ENCODE assay signal across 8 cellular contexts in the genomic region with DNA sequence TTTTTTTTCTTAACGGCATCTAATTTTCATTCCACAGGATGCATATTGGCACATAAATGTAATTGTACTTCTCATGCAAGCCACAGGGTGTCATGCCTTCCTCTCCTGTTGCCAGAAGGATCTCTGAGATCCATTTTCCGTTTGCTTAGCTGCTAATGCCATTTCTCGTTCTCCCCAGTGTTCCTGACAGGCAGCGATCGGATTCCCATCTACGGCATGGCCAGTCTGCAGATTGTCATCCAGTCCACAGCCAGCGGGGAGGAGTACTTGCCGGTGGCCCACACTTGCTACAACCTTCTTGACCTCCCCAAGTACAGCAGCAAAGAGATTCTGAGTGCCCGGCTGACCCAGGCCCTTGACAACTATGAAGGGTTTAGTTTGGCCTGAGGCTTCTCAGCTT. TPM values are rescaled to one million over a fixed set of nuclear protein-coding genes. Genes with fewer than 3 reads are reported as not detected.
A peak's percentile ranks its signal among the peaks of the same experiment; 100 is the strongest.
DNase-seq lines count a peak whose midpoint lies in the region; ATAC-seq and TF ChIP-seq lines count a peak whose summit lies in the region.

No MANE protein-coding gene starts in this region.

- H3K27me3 ChIP-seq in A673 (replicated peaks; ENCODE audit: insufficient read depth, low read depth, low read length, poor library complexity): no peaks in the 10 kb centered on the region
- no peaks in the 10 kb centered on the region for H3K27me3 ChIP-seq in stomach

- intact Hi-C loops in A673 (cut with micrococcal nuclease; ENCODE audit: unreplicated experiment): loop anchor here (2.0 kb wide), 2 partner anchors 84 to 318 kb away; no protein-coding TSS in a partner anchor
- intact Hi-C loops in stomach (cut with DNase I; ENCODE audit: low total_unique reads): loop anchor here (10.0 kb wide), 1 partner anchor 318 kb away; no protein-coding TSS in a partner anchor

- CTCF ChIA-PET in A673 (lab: Charles Lee): interaction anchor here (0.7 to 2.0 kb wide), 3 partner anchors 14 to 164 kb away, joined by 3 to 7 read pairs (median 4); no protein-coding TSS in a partner anchor

- H3K36me3 ChIP-seq in A673 (ENCODE audit: insufficient read depth, low read length, poor library complexity, severe bottlenecking): no peaks in the 10 kb centered on the region
- peaks cover 8 to 82% (median 70%) of the 10 kb centered on the region in 4 donors for H3K36me3 ChIP-seq in stomach

- 37 to 56% (median 48%) methylated on average over 9 of the region's 9 CpGs for WGBS in stomach, 5 donors

- POLR2A ChIA-PET in A673 (lab: Charles Lee; ENCODE audit: low non-redundant PET): no interaction called here

- no peak for TF ChIP-seq POLR2A in stomach (IDR thresholded peaks at IDR 0.05)

- H3K4me3 ChIP-seq in A673 (ENCODE audit: low read depth, low read length, poor library complexity, severe bottlenecking) (no peak overlapping the region), stomach (no peak overlapping the region)

- H3K9me3 ChIP-seq in A673 (ENCODE audit: low read depth, low read length, poor library complexity, severe bottlenecking) (no peaks in the 10 kb centered on the region), stomach (no peaks in the 10 kb centered on the region)

- no peak for TF ChIP-seq EP300 in stomach (IDR thresholded peaks at IDR 0.05)

- BruUV-seq in A673 (replicated peaks; lab: Mats Ljungman, UMichigan): no TSS peak

- H3K4me1 ChIP-seq in A673 (ENCODE audit: insufficient read depth, low read length, poor library complexity, severe bottlenecking) (peaks cover 3% of the 10 kb centered on the region), stomach (peaks cover 0 to 12% (median 6%) of the 10 kb centered on the region in 4 donors)

- DNase-seq in A673 (ENCODE audit: low spot score) (peak; percentile 69), Kasumi-1 (lab: John Stamatoyannopoulos, UW) (peak; percentile 42 to 43), amniotic stem cell (lab: John Stamatoyannopoulos, UW) (peak; percentile 41), hippocampal formation (lab: John Stamatoyannopoulos, UW) (peak; percentile 34 to 93), stomach (no peak), LoVo (ENCODE audit: low spot score) (no peak), GM19240 (ENCODE audit: insufficient read length, low spot score) (no peak)

- H3K27ac ChIP-seq in A673 (ENCODE audit: low read depth, low read length, poor library complexity, severe bottlenecking) (no peak overlapping the region), stomach (peak overlapping the region in 3 of 5 donors; percentile 16 to 54 (median 36))

- ATAC-seq in GM19455 (IDR thresholded peaks at IDR 0.05; ENCODE audit: unreplicated experiment): no peak

- TF ChIP-seq CTCF in A673 (conservative IDR thresholded peaks at IDR 0.05; ENCODE audit: low read depth, low read length) (peak; percentile 59), stomach (IDR thresholded peaks at IDR 0.05) (peak in 5 of 7 experiments; percentile 41 to 88 (median 52))

RNA-seq across cellular contexts. Expression of gene NAP1L5, which starts 8.9 kb away (rescaled TPM):
- total RNA-seq in A673 (2021) (not detected in 2 replicates), stomach (10 to 100 TPM in 1 of 5 donors, 1 to 10 TPM in 3, not detected in 1; 3.5 to 22.6 (median 7.5) TPM)
- polyA plus RNA-seq in stomach: 1 to 10 TPM; 3.1 to 6.3 (median 4.7) TPM

Comparison
In these comparisons a context has a peak if more than half of its experiments do, and no peak if none do; other contexts are left out.
1. DNase-seq: peak in A673 (single experiment), Kasumi-1 (2 of 2), amniotic stem cell (single experiment) and hippocampal formation (2 of 2); none in stomach (single experiment), LoVo (single experiment) and GM19240 (single experiment).